In genomic region chr1:36419158-36419557, GRCh38 we compare ENCODE assay signal across 20 cellular contexts. TPM values are rescaled to one million over a fixed set of nuclear protein-coding genes. Genes with fewer than 3 reads are reported as not detected.
DNase-seq lines count a peak whose midpoint lies in the region; ATAC-seq and TF ChIP-seq lines count a peak whose summit lies in the region.
"Had no signal": no experiment of that assay in that cellular context is flagged by ENCODE, and none has a peak within 500 bp of the region (broad histone marks: within the 10 kb centered on the region; RNA-seq: fewer than 3 reads in every experiment).

No MANE protein-coding gene starts in this region.

- no peak overlapping the region for H3K14ac ChIP-seq in IMR-90 (replicated peaks; ENCODE audit: low read depth, low read length)

- no peaks in the 10 kb centered on the region for H4K20me1 ChIP-seq in IMR-90 (ENCODE audit: insufficient read depth, low read length)

- no peaks in the 10 kb centered on the region for H3K27me3 ChIP-seq in IMR-90 (ENCODE audit: control insufficient read depth, insufficient read depth, low read length)
- no peaks in the 10 kb centered on the region for H3K27me3 ChIP-seq in testis

- no peak overlapping the region for H3K4me3 ChIP-seq in IMR-90 (ENCODE audit: insufficient read depth, low read depth, low read length)
- no peak overlapping the region for H3K4me3 ChIP-seq in SK-N-MC
- H3K4me3 ChIP-seq in testis, result no peak overlapping the region
- H3K4me3 ChIP-seq: K562 had no signal

- no peak overlapping the region for H2BK5ac ChIP-seq in IMR-90 (ENCODE audit: low read depth, low read length, poor library complexity, severe bottlenecking)

- intact Hi-C loops in IMR-90 (cut with micrococcal nuclease) (no loop called here), left ventricle myocardium superior (cut with micrococcal nuclease) (loop anchor here (10.0 kb wide), 1 partner anchor 324 kb away; no protein-coding TSS in a partner anchor), testis (cut with DNase I; ENCODE audit: low total_unique reads) (no loop called here)

- H4K91ac ChIP-seq in IMR-90 (ENCODE audit: insufficient read depth, low read depth, low read length), result no peak overlapping the region

- POLR2A ChIA-PET in IMR-90 (lab: Charles Lee; ENCODE audit: unreplicated experiment), result interaction anchor here (0.8 to 1.4 kb wide), 2 partner anchors 32 to 268 kb away, joined by 3 to 4 read pairs; no protein-coding TSS in a partner anchor
- POLR2A ChIA-PET in GM10248 (lab: Yijun Ruan, JAX), result no interaction called here

- peak overlapping the region; percentile 32; the same call in 1 of the 3 replicates for H2BK15ac ChIP-seq in IMR-90 (ENCODE audit: low read depth, low read length)

- H3K9me3 ChIP-seq in IMR-90 (ENCODE audit: control insufficient read depth, insufficient read depth, low read length) (no peaks in the 10 kb centered on the region), SK-N-MC (ENCODE audit: low read depth, low read length) (no peaks in the 10 kb centered on the region), testis (no peaks in the 10 kb centered on the region)

- WGBS in IMR-90 (ENCODE audit: extremely low coverage in 2 of 2, insufficient read length in 1 of 2), 2 experiments, result 85% methylated on average over 2 of the region's 4 CpGs; no CpG with 5 or more reads in 1 of the 2 experiments
- WGBS in testis, 2 donors, result 53 to 57% methylated on average over 4 of the region's 4 CpGs

- H3K56ac ChIP-seq in IMR-90 (ENCODE audit: extremely low read depth, insufficient read depth, low read length), result no peak overlapping the region

- in situ Hi-C loops in IMR-90 (cut with MboI; ENCODE audit: low sequenced_read_pairs), result loop anchor here (25.0 kb wide), 1 partner anchor 307 kb away; no protein-coding TSS in a partner anchor

- TF ChIP-seq CTCF in IMR-90 (conservative IDR thresholded peaks at IDR 0.05; ENCODE audit: low read depth, low read length) (no peak), testis (IDR thresholded peaks at IDR 0.05) (no peak), GM10248 (IDR thresholded peaks at IDR 0.05; ENCODE audit: control extremely low read depth, extremely low read depth, low read depth, missing control alignments) (no peak)

- no peak overlapping the region; a peak in 1 of 4 replicates for H4K8ac ChIP-seq in IMR-90 (ENCODE audit: low read depth in 2 of 2, low read length in 2 of 2)

- H2AK9ac ChIP-seq in IMR-90 (replicated peaks; ENCODE audit: low read depth, low read length, poor library complexity), result no peak overlapping the region

- 0 out of 2 replicates have a peak overlapping the region, but pooled peaks have one; percentile 0 for H2BK20ac ChIP-seq in IMR-90 (ENCODE audit: low read depth, low read length)

- no peaks in the 10 kb centered on the region for H3K9me1 ChIP-seq in IMR-90 (ENCODE audit: insufficient read depth, low read length)

- CTCF ChIA-PET in IMR-90 (lab: Yijun Ruan, JAX), result interaction anchor here (0.6 to 1.7 kb wide), 6 partner anchors 18 to 119 kb away, joined by 3 to 11 read pairs (median 4); partner anchors contain the start of gene OSCP1
- CTCF ChIA-PET in GM10248 (lab: Yijun Ruan, JAX), result interaction anchor here (1.1 to 2.6 kb wide), 13 partner anchors 10 to 78 kb away, joined by 3 to 21 read pairs (median 4); no protein-coding TSS in a partner anchor

- no peak; the same call in 1 of the 2 replicates for ATAC-seq in IMR-90 (ENCODE audit: low read depth)
- peak; percentile 51 for ATAC-seq in left ventricle myocardium superior
- ATAC-seq in HG03108 (IDR thresholded peaks at IDR 0.05; ENCODE audit: unreplicated experiment), result no peak
- ATAC-seq: K562 had no signal

- H3K36me3 ChIP-seq in IMR-90 (ENCODE audit: control insufficient read depth, insufficient read depth, low read length) (peaks cover 3% of the 10 kb centered on the region; the same call in 1 of the 2 replicates), SK-N-MC (ENCODE audit: insufficient read depth, low read length) (no peaks in the 10 kb centered on the region), testis (ENCODE audit: low read depth, missing control alignments) (no peaks in the 10 kb centered on the region)

- H3K27ac ChIP-seq in IMR-90 (ENCODE audit: insufficient read depth, low read length), result peak overlapping the region; percentile 23; the same call in 1 of the 2 replicates
- 0 out of 2 replicates have a peak overlapping the region, but pooled peaks have one; percentile 50 for H3K27ac ChIP-seq in SK-N-MC
- peak overlapping the region in 1 of 2 donors; percentile 63 for H3K27ac ChIP-seq in testis
- H3K27ac ChIP-seq: RWPE1 had no signal

- H3K4me1 ChIP-seq in IMR-90 (ENCODE audit: control insufficient read depth, insufficient read depth, low read length), result peaks cover 5% of the 10 kb centered on the region
- peaks cover 36% of the 10 kb centered on the region for H3K4me1 ChIP-seq in testis

- H2BK120ac ChIP-seq in IMR-90 (ENCODE audit: low read depth, low read length), result no peak overlapping the region

- 0 out of 2 replicates have a peak overlapping the region, but pooled peaks have one; percentile 36 for H3K18ac ChIP-seq in IMR-90 (ENCODE audit: low read depth, low read length)

- no peak for TF ChIP-seq RAD21 in IMR-90 (IDR thresholded peaks at IDR 0.05; ENCODE audit: low read length)

- H3K9ac ChIP-seq in IMR-90 (ENCODE audit: low read depth, low read length), result no peak overlapping the region
- peak overlapping the region; percentile 23 for H3K9ac ChIP-seq in SK-N-MC (ENCODE audit: insufficient read length)

- 0 out of 2 replicates have a peak overlapping the region, but pooled peaks have one; percentile 33 for H2AK5ac ChIP-seq in IMR-90 (ENCODE audit: low read depth, low read length)

- H4K5ac ChIP-seq in IMR-90 (ENCODE audit: low read depth, low read length), result peak overlapping the region; percentile 19; the same call in 1 of the 2 replicates

- DNase-seq in IMR-90 (no peak), SK-N-MC (ENCODE audit: low read depth, low spot score) (no peak), left ventricle myocardium superior (no peak), testis (peak; percentile 60), GM10248 (ENCODE audit: extremely low spot score) (no peak), medulla oblongata (ENCODE audit: extremely low spot score) (no peak)
- DNase-seq: CD4-positive, CD25-positive, alpha-beta regulatory T cell; COR-L47; GDM1; H7; NCI-H1092; NCI-H1436; NCI-H187 treated with DMSO at 0.1 percent for 48 hours; NCI-H2227 treated with DMSO at 0.1 percent for 48 hours; NCI-H524; NCI-H774; NK-92 treated with Interleukin-12 subunit alpha and Interleukin-12 subunit beta, amount 100 ng/mL, for 24 hours had no signal

- no peak overlapping the region for H3K4me2 ChIP-seq in IMR-90 (ENCODE audit: low read depth, low read length)

- dilution Hi-C loops in IMR-90 (cut with HindIII; ENCODE audit: low sequenced_read_pairs, unreplicated experiment), result no loop called here

- no peak overlapping the region; the same call in 1 of the 2 replicates for H3K4ac ChIP-seq in IMR-90 (ENCODE audit: low read depth, low read length)

- BruUV-seq in IMR-90 (replicated peaks; lab: Mats Ljungman, UMichigan), result no TSS peak

- TF ChIP-seq POLR2A in IMR-90 (IDR thresholded peaks at IDR 0.05; ENCODE audit: low read depth, low read length) (no peak), testis (IDR thresholded peaks at IDR 0.05) (no peak)

- H3K23ac ChIP-seq in IMR-90 (ENCODE audit: low read depth, low read length), result no peak overlapping the region

- H2AFZ ChIP-seq in IMR-90 (replicated peaks; ENCODE audit: low read length, poor library complexity), result no peak overlapping the region

- no peaks in the 10 kb centered on the region for H3K79me1 ChIP-seq in IMR-90 (ENCODE audit: low read depth in 1 of 2, low read length in 2 of 2)

TF ChIP-seq in IMR-90, 13 proteins besides CTCF, POLR2A, EP300 and RAD21:
- TF ChIP-seq USF2 (IDR thresholded peaks at IDR 0.05; ENCODE audit: low read depth, low read length) (no peak), SMC3 (IDR thresholded peaks at IDR 0.05; ENCODE audit: low read depth, low read length) (no peak), RFX5 (IDR thresholded peaks at IDR 0.05; ENCODE audit: low read depth, low read length) (no peak), MXI1 (IDR thresholded peaks at IDR 0.05; ENCODE audit: borderline replicate concordance, low read depth, low read length) (no peak)

RNA-seq across cellular contexts. Expression of gene LSM10, which starts 21.4 kb away (rescaled TPM):
- total RNA-seq in IMR-90 (2012; rRNA removed) (10.3 and 11.7 TPM in 2 replicates), left ventricle myocardium superior (58.7 TPM), testis (100 to 1,000 TPM in 1 of 2 donors, 10 to 100 TPM in 1; 73.6 to 106 TPM)
- polyA plus RNA-seq in IMR-90 (2012; rRNA removed) (78.9 and 94.1 TPM in 2 replicates), testis (ENCODE audit: insufficient read depth, low read depth, low replicate concordance) (69.1 TPM)
- polyA plus RNA-seq in IMR-90 (2012; cell fraction: cytosol; rRNA removed), result 66.7 and 93.2 TPM in 2 replicates
- 24.5 and 29.7 TPM in 2 replicates for polyA plus RNA-seq in IMR-90 (2012; cell fraction: nucleus; rRNA removed; ENCODE audit: low replicate concordance)

RNA-seq across cellular contexts. Expression of gene OSCP1, which starts 31.1 kb away (rescaled TPM):
- total RNA-seq in IMR-90 (2012; rRNA removed) (9.4 and 11.8 TPM in 2 replicates), left ventricle myocardium superior (3.8 TPM), testis (10 to 100 TPM; 50.7 to 72.1 TPM)
- polyA plus RNA-seq in IMR-90 (2012; rRNA removed) (6.3 and 7.8 TPM in 2 replicates), testis (ENCODE audit: insufficient read depth, low read depth, low replicate concordance) (199 TPM)
- polyA plus RNA-seq in IMR-90 (2012; cell fraction: cytosol; rRNA removed), result 5.9 and 6.6 TPM in 2 replicates
- 2.3 and 4.8 TPM in 2 replicates for polyA plus RNA-seq in IMR-90 (2012; cell fraction: nucleus; rRNA removed; ENCODE audit: low replicate concordance)
- total RNA-seq: CD4-positive, CD25-positive, alpha-beta regulatory T cell had no signal

RNA-seq across cellular contexts. Expression of gene STK40, which starts 33.4 kb away (rescaled TPM):
- total RNA-seq in IMR-90 (2012; rRNA removed), result 13.9 and 16.0 TPM in 2 replicates
- polyA plus RNA-seq in IMR-90 (2012; rRNA removed), result 29.9 and 30.6 TPM in 2 replicates
- polyA plus RNA-seq in IMR-90 (2012; cell fraction: cytosol; rRNA removed), result 19.7 and 29.3 TPM in 2 replicates
- 49.8 and 78.6 TPM in 2 replicates for polyA plus RNA-seq in IMR-90 (2012; cell fraction: nucleus; rRNA removed; ENCODE audit: low replicate concordance)
- total RNA-seq in left ventricle myocardium superior, result 78.4 TPM
- total RNA-seq in testis, result 100 to 1,000 TPM; 140 to 159 TPM
- 126 TPM for polyA plus RNA-seq in testis (ENCODE audit: insufficient read depth, low read depth, low replicate concordance)

RNA-seq across cellular contexts. Expression of gene MRPS15, which starts 45.0 kb away (rescaled TPM):
- total RNA-seq in IMR-90 (2012; rRNA removed) (46.1 and 64.7 TPM in 2 replicates), left ventricle myocardium superior (119 TPM), testis (100 to 1,000 TPM; 101 to 126 TPM)
- polyA plus RNA-seq in IMR-90 (2012; rRNA removed) (66.0 and 77.9 TPM in 2 replicates), testis (ENCODE audit: insufficient read depth, low read depth, low replicate concordance) (349 TPM)
- polyA plus RNA-seq in IMR-90 (2012; cell fraction: cytosol; rRNA removed), result 50.4 and 62.7 TPM in 2 replicates
- polyA plus RNA-seq in IMR-90 (2012; cell fraction: nucleus; rRNA removed; ENCODE audit: low replicate concordance), result 17.4 and 42.5 TPM in 2 replicates
